ENCODE assay signal across 12 cellular contexts in the genomic region with DNA sequence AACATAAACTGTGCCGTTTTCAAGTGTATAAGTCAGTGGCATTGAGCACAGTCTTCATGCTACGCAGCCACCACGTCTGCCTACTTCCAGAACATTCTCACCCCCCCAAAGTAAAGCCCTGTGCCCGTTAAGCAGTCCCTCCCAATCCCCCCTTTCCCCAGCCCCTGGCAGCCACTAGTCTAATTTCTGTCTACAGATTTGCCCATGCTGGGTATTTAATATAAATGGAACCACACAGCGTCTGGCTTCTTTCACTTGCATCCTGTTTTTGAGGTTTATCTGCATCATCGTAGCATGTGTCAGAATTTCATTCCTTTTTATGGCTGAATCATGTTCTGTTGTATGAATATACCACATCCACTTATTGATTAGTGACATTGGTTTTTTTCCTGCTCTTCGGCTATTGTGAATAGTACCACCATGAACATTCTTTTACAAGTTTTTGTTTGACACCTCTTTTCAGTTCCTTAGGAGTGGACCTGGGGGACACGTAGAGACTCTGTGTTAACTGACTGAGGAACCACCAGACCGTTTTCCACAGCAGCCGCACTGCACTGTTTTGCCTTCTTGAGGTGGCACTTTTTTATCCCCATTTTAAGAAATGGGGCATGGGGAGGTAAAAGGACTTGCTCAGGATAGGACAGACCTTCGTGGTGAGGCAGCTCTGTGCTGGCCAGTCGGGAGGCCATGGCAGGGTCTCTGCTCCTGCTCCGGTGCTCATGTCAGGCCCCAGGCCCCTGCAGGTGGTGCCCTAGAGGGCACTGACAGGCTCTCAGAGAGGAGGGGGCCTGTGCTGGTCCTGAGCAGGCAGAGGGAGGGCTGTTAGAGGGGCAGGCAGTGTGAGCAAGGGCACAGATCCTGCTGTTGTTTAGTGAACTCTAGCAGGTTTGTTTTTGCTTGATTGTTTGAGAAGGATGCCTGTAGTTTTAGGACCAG.
DNase-seq lines count a peak whose midpoint lies in the region; ATAC-seq, FAIRE-seq and TF ChIP-seq lines count a peak whose summit lies in the region.
"Had no signal": no experiment of that assay in that cellular context is flagged by ENCODE, and none has a peak within 500 bp of the region (broad histone marks: within the 10 kb centered on the region; RNA-seq: fewer than 3 reads in every experiment).

No MANE protein-coding gene starts in this region.

- CTCF ChIA-PET in CD4-positive, alpha-beta memory T cell (lab: Charles Lee; ENCODE audit: partially characterized antibody), result no interaction called here

- no peak overlapping the region for H3K9ac ChIP-seq in SK-N-MC (ENCODE audit: insufficient read length)

- no peaks in the 10 kb centered on the region for H3K27me3 ChIP-seq in CD4-positive, alpha-beta memory T cell (ENCODE audit: insufficient read depth, low read length)
- no peaks in the 10 kb centered on the region for H3K27me3 ChIP-seq in Peyer's patch
- H3K27me3 ChIP-seq: MG63, neutrophil had no signal

- H3K36me3 Mint-ChIP-seq in CD4-positive, alpha-beta memory T cell, result no peaks in the 10 kb centered on the region
- peaks cover 0 to 27% of the 10 kb centered on the region in 2 donors for H3K36me3 Mint-ChIP-seq in activated naive CD4-positive, alpha-beta T cell treated with anti-CD3 and anti-CD28 coated beads, Interleukin-2, amount 50 U/mL, for 72 hours

- H3K27ac Mint-ChIP-seq in CD4-positive, alpha-beta memory T cell, result peak overlapping the region in 6 of 7 donors; percentile 28 to 87 (median 86)
- H3K27ac Mint-ChIP-seq in activated naive CD4-positive, alpha-beta T cell treated with anti-CD3 and anti-CD28 coated beads, Interleukin-2, amount 50 U/mL, for 72 hours, result peak overlapping the region; percentile 95 to 98

- H3K27me3 Mint-ChIP-seq in CD4-positive, alpha-beta memory T cell, result peaks cover 0 to 4% of the 10 kb centered on the region in 2 donors

- TF ChIP-seq POLR2A in Peyer's patch (IDR thresholded peaks at IDR 0.05), result no peak

- H3K4me1 ChIP-seq in CD4-positive, alpha-beta memory T cell (ENCODE audit: insufficient read depth, low read length), result peaks cover 21% of the 10 kb centered on the region
- H3K4me1 ChIP-seq in Peyer's patch, result no peaks in the 10 kb centered on the region

- peak; percentile 60 to 62 for ATAC-seq in activated naive CD4-positive, alpha-beta T cell treated with anti-CD3 and anti-CD28 coated beads, Interleukin-2, amount 50 U/mL, for 72 hours
- no peak for ATAC-seq in GM21786 (IDR thresholded peaks at IDR 0.05; ENCODE audit: unreplicated experiment)

- TF ChIP-seq CTCF in Peyer's patch (IDR thresholded peaks at IDR 0.05), result no peak

- H3K27ac ChIP-seq in CD4-positive, alpha-beta memory T cell (ENCODE audit: low read depth, low read length), result no peak overlapping the region
- H3K27ac ChIP-seq in SK-N-MC (peak overlapping the region; percentile 72), Peyer's patch (no peak overlapping the region)
- H3K27ac ChIP-seq: neutrophil had no signal

- FAIRE-seq in RCC 7860 (lab: Jason Lieb, UNC), result no peak

- no peaks in the 10 kb centered on the region for H3K9me3 ChIP-seq in CD4-positive, alpha-beta memory T cell (ENCODE audit: control insufficient read depth in 1 of 2, low read length in 2 of 2)
- no peaks in the 10 kb centered on the region for H3K9me3 ChIP-seq in SK-N-MC (ENCODE audit: low read depth, low read length)
- no peaks in the 10 kb centered on the region for H3K9me3 ChIP-seq in Peyer's patch
- H3K9me3 ChIP-seq: MG63, neutrophil had no signal

- peaks cover 0 to 3% (median 0%) of the 10 kb centered on the region in 8 donors for H3K9me3 Mint-ChIP-seq in CD4-positive, alpha-beta memory T cell
- H3K9me3 Mint-ChIP-seq in activated naive CD4-positive, alpha-beta T cell treated with anti-CD3 and anti-CD28 coated beads, Interleukin-2, amount 50 U/mL, for 72 hours, result peaks cover 0 to 4% of the 10 kb centered on the region in 2 donors

- H3K4me3 ChIP-seq in CD4-positive, alpha-beta memory T cell (ENCODE audit: low read length in 2 of 2), result no peak overlapping the region
- no peak overlapping the region for H3K4me3 ChIP-seq in SK-N-MC
- no peak overlapping the region for H3K4me3 ChIP-seq in Peyer's patch
- H3K4me3 ChIP-seq: MG63 had no signal

- DNase-seq in CD4-positive, alpha-beta memory T cell, result peak in 4 of 5 donors; percentile 23 to 42 (median 36)
- DNase-seq in SK-N-MC (ENCODE audit: low read depth, low spot score), result no peak
- DNase-seq in activated naive CD4-positive, alpha-beta T cell treated with anti-CD3 and anti-CD28 coated beads, Interleukin-2, amount 50 U/mL, for 72 hours (ENCODE audit: low spot score in 2 of 2), result peak in 1 of 2 donors; percentile 30
- peak; percentile 48 for DNase-seq in iris pigment epithelial cell (ENCODE audit: low read depth)
- DNase-seq in RCC 7860 (ENCODE audit: low spot score), result no peak
- DNase-seq in Peyer's patch, result no peak
- DNase-seq in Kasumi-1 (lab: John Stamatoyannopoulos, UW), result no peak
- DNase-seq: MG63, NCI-H2171 treated with DMSO at 0.1 percent for 48 hours, T1000 had no signal

- intact Hi-C loops in CD4-positive, alpha-beta memory T cell (cut with micrococcal nuclease), result no loop called here

- POLR2A ChIA-PET in CD4-positive, alpha-beta memory T cell (lab: Charles Lee; ENCODE audit: partially characterized antibody), result interaction anchor here (1.5 kb wide), 1 partner anchor 69 kb away, joined by 4 read pairs; no protein-coding TSS in a partner anchor

- peaks cover 14 to 26% (median 16%) of the 10 kb centered on the region in 4 donors for H3K4me1 Mint-ChIP-seq in CD4-positive, alpha-beta memory T cell

- no peaks in the 10 kb centered on the region for H3K36me3 ChIP-seq in CD4-positive, alpha-beta memory T cell (ENCODE audit: insufficient read depth, low read length)
- H3K36me3 ChIP-seq in SK-N-MC (ENCODE audit: insufficient read depth, low read length) (no peaks in the 10 kb centered on the region), Peyer's patch (no peaks in the 10 kb centered on the region)
- H3K36me3 ChIP-seq: MG63 had no signal

- H3K4me3 Mint-ChIP-seq in CD4-positive, alpha-beta memory T cell, result peak overlapping the region in 6 of 8 donors; percentile 14 to 59 (median 31)

Comparison
In these comparisons a context has a peak if more than half of its experiments do, and no peak if none do; other contexts are left out.
1. DNase-seq: peak in CD4-positive, alpha-beta memory T cell (4 of 5) and iris pigment epithelial cell (single experiment); none in SK-N-MC (single experiment), RCC 7860 (single experiment), Peyer's patch (0 of 3) and Kasumi-1 (0 of 2).